ENCODE assay signal across 11 cellular contexts in genomic region chr14:34781242-34781641, GRCh38.
DNase-seq lines count a peak whose midpoint lies in the region; ATAC-seq and TF ChIP-seq lines count a peak whose summit lies in the region.
"Had no signal": no experiment of that assay in that cellular context is flagged by ENCODE, and none has a peak within 500 bp of the region (broad histone marks: within the 10 kb centered on the region; RNA-seq: fewer than 3 reads in every experiment).

No MANE protein-coding gene starts in this region.

- BruUV-seq in A673 (replicated peaks; lab: Mats Ljungman, UMichigan): no TSS peak

- H2AFZ ChIP-seq in GM23248: no peak overlapping the region

- H3K9ac ChIP-seq in GM23248: peak overlapping the region; percentile 41; the same call in 1 of the 2 replicates

- H3K36me3 ChIP-seq in A673 (ENCODE audit: insufficient read depth, low read length, poor library complexity, severe bottlenecking) (peaks cover 78% of the 10 kb centered on the region), GM23248 (ENCODE audit: low read depth) (peaks cover 38% of the 10 kb centered on the region)

- TF ChIP-seq CTCF in A673 (conservative IDR thresholded peaks at IDR 0.05; ENCODE audit: low read depth, low read length) (no peak), fibroblast of villous mesenchyme (IDR thresholded peaks at IDR 0.05; ENCODE audit: insufficient read depth, low read depth, low read length) (no peak)

- H4K20me1 ChIP-seq in GM23248 (ENCODE audit: insufficient read depth): no peaks in the 10 kb centered on the region

- intact Hi-C loops in A673 (cut with micrococcal nuclease; ENCODE audit: unreplicated experiment): no loop called here

- in situ Hi-C loops in GM23248 (cut with MboI): no loop called here

- H3K27me3 ChIP-seq in A673 (replicated peaks; ENCODE audit: insufficient read depth, low read depth, low read length, poor library complexity) (no peaks in the 10 kb centered on the region), GM23248 (replicated peaks; ENCODE audit: insufficient read depth) (no peaks in the 10 kb centered on the region)
- H3K27me3 ChIP-seq: vagina had no signal

- POLR2A ChIA-PET in A673 (lab: Charles Lee; ENCODE audit: low non-redundant PET): no interaction called here

- CTCF ChIA-PET in A673 (lab: Charles Lee): no interaction called here

- no peak overlapping the region for H3K27ac ChIP-seq in A673 (ENCODE audit: low read depth, low read length, poor library complexity, severe bottlenecking)
- H3K27ac ChIP-seq in GM23248: peak overlapping the region; percentile 85
- H3K27ac ChIP-seq: vagina had no signal

- no peaks in the 10 kb centered on the region for H3K9me2 ChIP-seq in GM23248 (ENCODE audit: insufficient read depth)

- WGBS in GM23248 (ENCODE audit: low coverage in 1 of 2, low lambda C conversion rate in 2 of 2, missing lambda C conversion rate in 2 of 2), 2 experiments: 74 to 90% methylated on average over 1 of the region's 1 CpG

- no peak for ATAC-seq in GM19035 (IDR thresholded peaks at IDR 0.05; ENCODE audit: unreplicated experiment)
- ATAC-seq: WTC11 had no signal

- H3K4me1 ChIP-seq in A673 (ENCODE audit: insufficient read depth, low read length, poor library complexity, severe bottlenecking): no peaks in the 10 kb centered on the region
- peaks cover 19% of the 10 kb centered on the region for H3K4me1 ChIP-seq in GM23248 (ENCODE audit: insufficient read depth)
- H3K4me1 ChIP-seq: vagina had no signal

- DNase-seq in A673 (ENCODE audit: low spot score): peak; percentile 57
- DNase-seq in GM23248: peak; percentile 93
- peak; percentile 56 to 88 for DNase-seq in SW 1271 (lab: John Stamatoyannopoulos, UW)
- peak; percentile 55 for DNase-seq in fibroblast of villous mesenchyme (ENCODE audit: low read depth)
- no peak for DNase-seq in SW480 (ENCODE audit: low spot score)
- DNase-seq in NCI-H146 (lab: John Stamatoyannopoulos, UW): no peak
- no peak for DNase-seq in activated CD4-positive, alpha-beta T cell treated with anti-CD3 and anti-CD28 coated beads for 48 hours
- DNase-seq: NCI-H446 treated with DMSO at 0.1 percent for 48 hours had no signal

- H3F3A ChIP-seq in GM23248 (ENCODE audit: insufficient read depth): peaks cover 26% of the 10 kb centered on the region

- no peaks in the 10 kb centered on the region; the same call in 1 of the 2 replicates for H3K79me2 ChIP-seq in GM23248 (ENCODE audit: insufficient read depth)

- no peak overlapping the region for H3K4me2 ChIP-seq in GM23248 (ENCODE audit: unreplicated experiment)

- no peaks in the 10 kb centered on the region for H3K9me3 ChIP-seq in A673 (ENCODE audit: low read depth, low read length, poor library complexity, severe bottlenecking)
- H3K9me3 ChIP-seq in GM23248 (ENCODE audit: low read depth): no peaks in the 10 kb centered on the region
- H3K9me3 ChIP-seq: vagina had no signal

- no peak overlapping the region for H3K4me3 ChIP-seq in A673 (ENCODE audit: low read depth, low read length, poor library complexity, severe bottlenecking)
- H3K4me3 ChIP-seq in GM23248: 0 out of 2 replicates have a peak overlapping the region, but pooled peaks have one; percentile 14
- no peak overlapping the region for H3K4me3 ChIP-seq in fibroblast of villous mesenchyme (ENCODE audit: low read depth, low read length)
- H3K4me3 ChIP-seq: vagina had no signal

Comparison
In these comparisons a context has a peak if more than half of its experiments do, and no peak if none do; other contexts are left out.
1. DNase-seq: peak in A673 (single experiment), GM23248 (single experiment), SW 1271 (2 of 2) and fibroblast of villous mesenchyme (single experiment); none in SW480 (single experiment), NCI-H146 (single experiment) and activated CD4-positive, alpha-beta T cell treated with anti-CD3 and anti-CD28 coated beads for 48 hours (single experiment).